Comparison of ENCODE assay signal across 8 cellular contexts in the genomic region with DNA sequence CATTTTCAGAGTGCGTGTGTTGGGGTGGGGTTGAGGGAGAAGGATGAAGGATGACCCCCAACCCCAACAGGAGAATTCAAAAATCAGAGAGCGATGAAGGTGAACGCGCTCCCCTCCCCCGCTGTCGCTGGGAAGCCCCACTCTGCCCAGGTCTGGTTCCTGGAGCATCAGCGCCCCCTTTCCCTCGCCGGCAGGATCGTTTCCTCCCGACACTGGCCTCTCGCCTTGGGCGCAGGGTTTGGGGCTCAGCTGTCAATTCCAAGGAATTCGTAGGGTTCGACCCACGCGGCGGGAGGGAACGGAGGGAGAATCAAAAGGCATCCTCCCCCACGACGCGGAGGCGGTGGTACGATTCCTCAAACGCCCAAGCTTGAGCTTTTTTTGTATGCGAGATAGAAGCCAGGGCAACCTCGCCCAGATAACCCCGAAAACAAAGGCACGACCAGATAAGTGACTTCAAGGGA. TPM values are rescaled to one million over a fixed set of nuclear protein-coding genes. Genes with fewer than 3 reads are reported as not detected.
DNase-seq lines count a peak whose midpoint lies in the region; ATAC-seq, FAIRE-seq and TF ChIP-seq lines count a peak whose summit lies in the region.

No MANE protein-coding gene starts in this region.

- WGBS in H1 (ENCODE audit: extremely low coverage in 1 of 2, insufficient coverage in 1 of 2, insufficient read length in 1 of 2, insufficient replicate concordance in 2 of 2, low coverage in 1 of 2, low lambda C conversion rate in 2 of 2, missing lambda C conversion rate in 1 of 2), 2 experiments: 2% methylated on average over 29 of the region's 29 CpGs; no CpG with 5 or more reads in 1 of the 2 experiments
- whole genome bisulfite sequencing in mesenchymal stem cell: under 1% methylated on average over 28 of the region's 29 CpGs

- H2BK15ac ChIP-seq in H1 (ENCODE audit: low read length) (peak overlapping the region; percentile 61; the same call in 1 of the 2 replicates), mesenchymal stem cell (ENCODE audit: low read depth, poor library complexity, severe bottlenecking) (no peak overlapping the region)

- peaks cover 7 to 9% of the 10 kb centered on the region in 2 experiments for H4K20me1 ChIP-seq in H1 (replicated peaks in 1 of 2; ENCODE audit: control insufficient read depth in 1 of 2, insufficient read depth in 2 of 2, low read length in 2 of 2)

- CTCF ChIA-PET in T-cell (lab: Charles Lee) (no interaction called here), H1 (lab: Charles Lee; ENCODE audit: partially characterized antibody) (interaction anchor here (0.7 to 2.2 kb wide), 15 partner anchors 9 to 1213 kb away, joined by 3 to 11 read pairs (median 3); no protein-coding TSS in a partner anchor)

- no peak overlapping the region for H4K5ac ChIP-seq in H1 (ENCODE audit: insufficient read length, low read depth, low read length)

- H2AFZ ChIP-seq in H1 (ENCODE audit: low read length) (0 out of 2 replicates have a peak overlapping the region, but pooled peaks have one; percentile 54), mesenchymal stem cell (ENCODE audit: low read depth, low read length) (peak overlapping the region; percentile 68)

- no peak overlapping the region for H2BK120ac ChIP-seq in H1 (replicated peaks; ENCODE audit: low read depth, low read length)
- peak overlapping the region; percentile 88 for H2BK120ac ChIP-seq in mesenchymal stem cell (ENCODE audit: low read depth, low read length)

- no peak overlapping the region for H3K27ac Mint-ChIP-seq in T-cell

- H3K27ac ChIP-seq in H1 (ENCODE audit: low read depth, low read length) (no peak overlapping the region), mesenchymal stem cell (ENCODE audit: low read length, poor library complexity, severe bottlenecking) (no peak overlapping the region), subcutaneous abdominal adipose tissue (ENCODE audit: low read depth, low read length) (peak overlapping the region; percentile 62)

- POLR2A ChIA-PET in T-cell (lab: Charles Lee): no interaction called here
- POLR2A ChIA-PET in H1 (lab: Charles Lee; ENCODE audit: partially characterized antibody): no interaction called here

- peak in 1 of 2 experiments; percentile 52; a peak in 1 of 3 replicates for TF ChIP-seq EP300 in H1 (IDR thresholded peaks at IDR 0.05; ENCODE audit: borderline replicate concordance in 1 of 2, low read depth in 2 of 2, low read length in 2 of 2)

- H2AK5ac ChIP-seq in H1 (ENCODE audit: low read depth, low read length) (no peak overlapping the region), mesenchymal stem cell (ENCODE audit: low read length, severe bottlenecking) (no peak overlapping the region)

- H3K56ac ChIP-seq in H1 (replicated peaks; ENCODE audit: insufficient read length, low read depth, low read length): no peak overlapping the region

- H3K14ac ChIP-seq in H1 (ENCODE audit: insufficient read length) (no peak overlapping the region), mesenchymal stem cell (ENCODE audit: low read length in 2 of 2) (peak overlapping the region in 1 of 2 experiments; percentile 95)

- no peaks in the 10 kb centered on the region for H3K79me1 ChIP-seq in H1 (ENCODE audit: low read depth, low read length)
- H3K79me1 ChIP-seq in mesenchymal stem cell (replicated peaks; ENCODE audit: low read length, poor library complexity, severe bottlenecking): no peaks in the 10 kb centered on the region

- peak in 2 of 3 experiments; percentile 77 to 93; a peak in 3 of 4 replicates for TF ChIP-seq CTCF in H1 (IDR thresholded peaks at IDR 0.05; ENCODE audit: control extremely low read depth in 1 of 3, insufficient read depth in 1 of 3, low read depth in 1 of 3, low read length in 3 of 3)

- H2BK12ac ChIP-seq in H1 (ENCODE audit: low read depth, low read length): peak overlapping the region; percentile 55; the same call in 1 of the 2 replicates
- H2BK12ac ChIP-seq in mesenchymal stem cell (ENCODE audit: low read length in 2 of 2): peak overlapping the region; percentile 51 to 99

- H3K9me3 ChIP-seq in H1 (ENCODE audit: insufficient read depth in 2 of 2, low read depth in 1 of 2, low read length in 1 of 2) (peaks cover 0 to 3% of the 10 kb centered on the region in 2 experiments; a peak in 1 of 4 replicates), mesenchymal stem cell (ENCODE audit: control insufficient read depth, low read length) (no peaks in the 10 kb centered on the region), subcutaneous abdominal adipose tissue (ENCODE audit: control insufficient read depth in 5 of 5, low read length in 5 of 5) (no peaks in the 10 kb centered on the region)

- H3K18ac ChIP-seq in H1 (ENCODE audit: extremely low read depth, low read length) (no peak overlapping the region; the same call in 1 of the 2 replicates), mesenchymal stem cell (ENCODE audit: low read depth in 1 of 2, low read length in 2 of 2) (peak overlapping the region; percentile 95 to 100)

- H3K9ac ChIP-seq in H1 (replicated peaks in 1 of 4; ENCODE audit: extremely low read depth in 1 of 4, low read depth in 3 of 4, low read length in 3 of 4) (no peak overlapping the region), mesenchymal stem cell (ENCODE audit: low read length) (peak overlapping the region; percentile 99), subcutaneous abdominal adipose tissue (ENCODE audit: low read length in 5 of 5) (peak overlapping the region in 2 of 5 donors; percentile 43 to 47)

- H3K27me3 ChIP-seq in H1 (replicated peaks in 1 of 4; ENCODE audit: control insufficient read depth in 3 of 4, extremely low read depth in 1 of 4, insufficient read depth in 3 of 4, low read length in 3 of 4): peaks cover 67 to 97% (median 94%) of the 10 kb centered on the region in 4 experiments
- H3K27me3 ChIP-seq in mesenchymal stem cell (ENCODE audit: control insufficient read depth in 1 of 2, insufficient read depth in 1 of 2, low read length in 2 of 2): peaks cover 0 to 52% of the 10 kb centered on the region in 2 experiments
- peaks cover 50 to 81% (median 70%) of the 10 kb centered on the region in 5 donors for H3K27me3 ChIP-seq in subcutaneous abdominal adipose tissue (ENCODE audit: control insufficient read depth in 5 of 5, insufficient read depth in 4 of 5, low read length in 5 of 5)

- no peak for ATAC-seq in T-cell (replicated peaks in 1 of 4)

- H2BK20ac ChIP-seq in H1 (ENCODE audit: low read length): no peak overlapping the region

- H3K4me3 Mint-ChIP-seq in T-cell: peak overlapping the region in 2 of 3 donors; percentile 28 to 80

- TF ChIP-seq POLR2A in H1 (IDR thresholded peaks at IDR 0.05; ENCODE audit: control extremely low read depth in 1 of 2, low read depth in 2 of 2, low read length in 2 of 2): no peak

- H3K4ac ChIP-seq in H1 (replicated peaks; ENCODE audit: insufficient read length, low read depth, low read length) (peak overlapping the region; percentile 70), mesenchymal stem cell (ENCODE audit: low read depth in 1 of 2, low read length in 2 of 2) (peak overlapping the region; percentile 73 to 100)

- H4K8ac ChIP-seq in H1 (ENCODE audit: extremely low read depth, insufficient read depth, low read length) (no peak overlapping the region), mesenchymal stem cell (ENCODE audit: low read length) (peak overlapping the region; percentile 82)

- H2BK5ac ChIP-seq in H1 (ENCODE audit: low read depth, low read length): peak overlapping the region; percentile 44; the same call in 1 of the 2 replicates
- no peak overlapping the region for H2BK5ac ChIP-seq in mesenchymal stem cell (ENCODE audit: low read depth, low read length, poor library complexity, severe bottlenecking)

- H3K79me2 ChIP-seq in H1 (ENCODE audit: control insufficient read depth in 1 of 2, insufficient read depth in 2 of 2, low read length in 2 of 2): no peaks in the 10 kb centered on the region

- peak; percentile 24 for FAIRE-seq in H1 (lab: Jason Lieb, UNC)

- DNase-seq in NCI-H1417 (lab: John Stamatoyannopoulos, UW) (peak; percentile 25 to 84 (median 80)), NCI-H1417 treated with DMSO at 0.1 percent for 48 hours (lab: John Stamatoyannopoulos, UW) (no peak), HK-2 (ENCODE audit: unreplicated experiment) (peak; percentile 64), T-cell (peak in 4 of 34 experiments; percentile 7 to 25 (median 18)), H1 (ENCODE audit: low read depth in 1 of 2, low spot score in 2 of 2) (peak in 1 of 2 experiments; percentile 93), mesenchymal stem cell (peak; percentile 89), GF-D8 (lab: John Stamatoyannopoulos, UW) (no peak)

- H3K27me3 Mint-ChIP-seq in T-cell: peaks cover 60 to 89% of the 10 kb centered on the region in 2 donors

- H3K36me3 ChIP-seq in H1 (ENCODE audit: control insufficient read depth in 2 of 4, insufficient read depth in 4 of 4, low read length in 3 of 4): no peaks in the 10 kb centered on the region
- peaks cover 0 to 16% of the 10 kb centered on the region in 2 experiments for H3K36me3 ChIP-seq in mesenchymal stem cell (ENCODE audit: control insufficient read depth in 1 of 2, insufficient read depth in 2 of 2, low read depth in 1 of 2, low read length in 2 of 2)
- H3K36me3 ChIP-seq in subcutaneous abdominal adipose tissue (ENCODE audit: control insufficient read depth in 5 of 5, insufficient read depth in 5 of 5, low read length in 5 of 5): no peaks in the 10 kb centered on the region

- H4K91ac ChIP-seq in H1 (replicated peaks; ENCODE audit: insufficient read length, low read length): no peak overlapping the region
- peak overlapping the region; percentile 98 for H4K91ac ChIP-seq in mesenchymal stem cell (ENCODE audit: low read length)

- H3K4me3 ChIP-seq in H1 (ENCODE audit: extremely low read depth in 1 of 4, insufficient read depth in 2 of 4, low read depth in 3 of 4, low read length in 4 of 4): peak overlapping the region; percentile 32 to 85 (median 50); a peak in 7 of 8 replicates
- H3K4me3 ChIP-seq in mesenchymal stem cell (ENCODE audit: insufficient read depth in 1 of 2, low read depth in 1 of 2, low read length in 2 of 2): peak overlapping the region; percentile 64 to 93
- H3K4me3 ChIP-seq in subcutaneous abdominal adipose tissue (ENCODE audit: low read depth in 1 of 5, low read length in 5 of 5): peak overlapping the region; percentile 61 to 68 (median 64)

- peak; percentile 95 to 97 for TF ChIP-seq RAD21 in H1 (IDR thresholded peaks at IDR 0.05 in 1 of 2, conservative IDR thresholded peaks at IDR 0.05 in 1 of 2; ENCODE audit: low read depth in 2 of 2, low read length in 2 of 2)

- peaks cover 42% of the 10 kb centered on the region for H3K23me2 ChIP-seq in H1 (ENCODE audit: low read depth, low read length)

- H3K4me1 ChIP-seq in H1 (replicated peaks in 1 of 4; ENCODE audit: control insufficient read depth in 3 of 4, insufficient read depth in 4 of 4, low read length in 3 of 4) (peaks cover 0 to 34% (median 23%) of the 10 kb centered on the region in 4 experiments; a peak in 6 of 7 replicates), mesenchymal stem cell (ENCODE audit: control insufficient read depth, insufficient read depth, low read depth, low read length) (peaks cover 50% of the 10 kb centered on the region), subcutaneous abdominal adipose tissue (ENCODE audit: control insufficient read depth in 5 of 5, insufficient read depth in 5 of 5, low read length in 5 of 5) (peaks cover 1 to 64% (median 62%) of the 10 kb centered on the region in 5 donors)

- H3K36me3 Mint-ChIP-seq in T-cell: no peaks in the 10 kb centered on the region

- H3K4me2 ChIP-seq in H1 (ENCODE audit: insufficient read depth in 1 of 2, low read depth in 2 of 2, low read length in 2 of 2) (peak overlapping the region; percentile 67 to 87), mesenchymal stem cell (ENCODE audit: low read length, poor library complexity, severe bottlenecking) (peak overlapping the region; percentile 100)

- H3K4me1 Mint-ChIP-seq in T-cell: peaks cover 45 to 52% (median 50%) of the 10 kb centered on the region in 3 donors

- H3K23ac ChIP-seq in H1 (ENCODE audit: insufficient read length): no peak overlapping the region
- peak overlapping the region in 1 of 2 experiments; percentile 96 for H3K23ac ChIP-seq in mesenchymal stem cell (ENCODE audit: low read length in 2 of 2)

- H3K9me3 Mint-ChIP-seq in T-cell: no peaks in the 10 kb centered on the region

RNA-seq across cellular contexts. Expression of a gene that starts 1.0 kb away (rescaled TPM):
- under 1 TPM in 3 of 5 donors, not detected in 2; 0.29 to 0.39 (median 0.32) TPM for total RNA-seq in T-cell
- total RNA-seq in H1 (2021; fragmentation: NEBNext Ultra II Directional; extraction: Animal tissue kit (Norgen Biotek cat#: 25700)): 3.4 and 3.7 TPM in 2 replicates
- polyA plus RNA-seq in H1 (2011; rRNA removed): 0.91 and 1.4 TPM in 2 replicates
- polyA plus RNA-seq in H1 (2011; cell fraction: cytosol; rRNA removed): 1.2 TPM
- polyA plus RNA-seq in H1 (2011; cell fraction: nucleus; rRNA removed): 1.1 TPM
- polyA plus RNA-seq in H1 (2012, experiment 1 of 2): 1.1 to 1.9 TPM (median 1.5 TPM) in 4 replicates
- 0.56 TPM for polyA plus RNA-seq in H1 (2012, experiment 2 of 2)
- 3.1 TPM for polyA plus RNA-seq in H1 (2013, experiment 1 of 2)
- polyA plus RNA-seq in H1 (2013, experiment 2 of 2): 3.9 TPM
- 2.0 and 3.8 TPM in 2 replicates for polyA minus RNA-seq in H1 (2011; rRNA and poly(A)+ RNA removed)
- not detected for polyA minus RNA-seq in H1 (2011; cell fraction: cytosol; rRNA and poly(A)+ RNA removed)
- polyA minus RNA-seq in H1 (2011; cell fraction: nucleus; rRNA and poly(A)+ RNA removed): 1.9 TPM
- polyA plus RNA-seq in mesenchymal stem cell (2013, experiment 1 of 2): 343 TPM
- polyA plus RNA-seq in mesenchymal stem cell (2013, experiment 2 of 2): 347 TPM

Comparison
In these comparisons a context has a peak if more than half of its experiments do, and no peak if none do; other contexts are left out.
1. DNase-seq: peak in NCI-H1417 (3 of 3), HK-2 (single experiment) and mesenchymal stem cell (single experiment); none in NCI-H1417 treated with DMSO at 0.1 percent for 48 hours (single experiment) and GF-D8 (single experiment).
2. Peak in every context shown above with its lines, with median percentiles within 50 percentile points of each other: H3K4me3 ChIP-seq.